ENCODE assay signal across 1 cellular context in genomic region chr16:27759301-27759871, GRCh38.
TF ChIP-seq lines count a peak whose summit lies in the region.

No MANE protein-coding gene starts in this region.

TF ChIP-seq in GM23338, 12 proteins besides CTCF, POLR2A, EP300 and RAD21 (continued from another document):
- TF ChIP-seq EZH2phosphoT487 (IDR thresholded peaks at IDR 0.05; ENCODE audit: unreplicated experiment): no peak
- TF ChIP-seq CREB1 (CRISPR knock-in tag; IDR thresholded peaks at IDR 0.05; ENCODE audit: low read depth): no peak
